In genomic region chr19:19661141-19661674, GRCh38 we compare ENCODE assay signal across 13 cellular contexts. TPM values are rescaled to one million over a fixed set of nuclear protein-coding genes. Genes with fewer than 3 reads are reported as not detected.
DNase-seq lines count a peak whose midpoint lies in the region; ATAC-seq, FAIRE-seq and TF ChIP-seq lines count a peak whose summit lies in the region.
"Had no signal": no experiment of that assay in that cellular context is flagged by ENCODE, and none has a peak within 500 bp of the region (broad histone marks: within the 10 kb centered on the region; RNA-seq: fewer than 3 reads in every experiment).

No MANE protein-coding gene starts in this region.

- H2BK120ac ChIP-seq in H1 (replicated peaks; ENCODE audit: low read depth, low read length), result no peak overlapping the region

- H3K27ac ChIP-seq in OCI-LY7 (ENCODE audit: low read depth, low read length, poor library complexity, severe bottlenecking), result peak overlapping the region; percentile 88
- H3K27ac ChIP-seq in H1 (ENCODE audit: low read depth, low read length), result no peak overlapping the region
- H3K27ac ChIP-seq in sigmoid colon, result no peak overlapping the region

- H3K9me3 ChIP-seq in OCI-LY7 (ENCODE audit: low read length), result no peaks in the 10 kb centered on the region
- H3K9me3 ChIP-seq in H1 (ENCODE audit: insufficient read depth in 2 of 2, low read depth in 1 of 2, low read length in 1 of 2), result no peaks in the 10 kb centered on the region
- no peaks in the 10 kb centered on the region for H3K9me3 ChIP-seq in sigmoid colon
- H3K9me3 ChIP-seq: stomach had no signal

- FAIRE-seq in H1 (lab: Jason Lieb, UNC), result no peak
- FAIRE-seq: bronchial epithelial cell had no signal

- no peak for TF ChIP-seq CTCF in OCI-LY7 (conservative IDR thresholded peaks at IDR 0.05; ENCODE audit: low read length)
- TF ChIP-seq CTCF in H1 (IDR thresholded peaks at IDR 0.05; ENCODE audit: control extremely low read depth in 1 of 3, insufficient read depth in 1 of 3, low read depth in 1 of 3, low read length in 3 of 3), result no peak
- no peak for TF ChIP-seq CTCF in sigmoid colon (IDR thresholded peaks at IDR 0.05)

- H3K14ac ChIP-seq in H1 (ENCODE audit: insufficient read length), result no peak overlapping the region

- TF ChIP-seq EP300 in H1 (IDR thresholded peaks at IDR 0.05; ENCODE audit: borderline replicate concordance in 1 of 2, low read depth in 2 of 2, low read length in 2 of 2), result no peak
- no peak for TF ChIP-seq EP300 in sigmoid colon (IDR thresholded peaks at IDR 0.05)

- ATAC-seq in activated T-cell treated with anti-CD3 and anti-CD28 coated beads, Interleukin-2, amount 50 U/mL, for 72 hours (replicated peaks in 1 of 2), result no peak
- no peak for ATAC-seq in GM21737 (IDR thresholded peaks at IDR 0.05; ENCODE audit: unreplicated experiment)

- no peak overlapping the region for H3K9ac ChIP-seq in H1 (replicated peaks in 1 of 4; ENCODE audit: extremely low read depth in 1 of 4, low read depth in 3 of 4, low read length in 3 of 4)

- H3K4me3 Mint-ChIP-seq in activated T-cell treated with anti-CD3 and anti-CD28 coated beads, Interleukin-2, amount 50 U/mL, for 72 hours, result peak overlapping the region; percentile 93 to 98

- no peak overlapping the region for H3K18ac ChIP-seq in H1 (ENCODE audit: extremely low read depth, low read length)

- H2BK5ac ChIP-seq in H1 (ENCODE audit: low read depth, low read length), result no peak overlapping the region

- no peak overlapping the region for H2BK15ac ChIP-seq in H1 (ENCODE audit: low read length)

- 87% methylated on average over 6 of the region's 10 CpGs; no CpG with 5 or more reads in 1 of the 2 experiments for WGBS in H1 (ENCODE audit: extremely low coverage in 1 of 2, insufficient coverage in 1 of 2, insufficient read length in 1 of 2, insufficient replicate concordance in 2 of 2, low coverage in 1 of 2, low lambda C conversion rate in 2 of 2, missing lambda C conversion rate in 1 of 2), 2 experiments
- whole genome bisulfite sequencing in sigmoid colon, 2 donors, result 91 to 92% methylated on average over 10 of the region's 10 CpGs

- no peak for TF ChIP-seq RAD21 in H1 (IDR thresholded peaks at IDR 0.05 in 1 of 2, conservative IDR thresholded peaks at IDR 0.05 in 1 of 2; ENCODE audit: low read depth in 2 of 2, low read length in 2 of 2)

- POLR2A ChIA-PET in OCI-LY7 (lab: Charles Lee), result interaction anchor here (0.6 to 1.5 kb wide), 2 partner anchors 34 to 337 kb away, joined by 3 to 4 read pairs; no protein-coding TSS in a partner anchor
- POLR2A ChIA-PET in H1 (lab: Charles Lee; ENCODE audit: partially characterized antibody), result interaction anchor here (0.8 to 2.4 kb wide), 5 partner anchors 9 to 296 kb away, joined by 3 to 20 read pairs (median 3); no protein-coding TSS in a partner anchor

- no peak overlapping the region for H2AK5ac ChIP-seq in H1 (ENCODE audit: low read depth, low read length)

- intact Hi-C loops in OCI-LY7 (cut with micrococcal nuclease; ENCODE audit: unreplicated experiment), result loop anchor here (10.0 kb wide), 2 partner anchors 256 to 496 kb away; partner anchors contain the start of gene GATAD2A
- intact Hi-C loops in sigmoid colon (cut with DNase I), result loop anchor here (5.0 to 10.0 kb wide), 4 partner anchors 129 to 596 kb away; partner anchors contain the start of genes GATAD2A, SLC25A42 and ZNF682

- peak overlapping the region; percentile 66 for H3K27ac Mint-ChIP-seq in activated T-cell treated with anti-CD3 and anti-CD28 coated beads, Interleukin-2, amount 50 U/mL, for 72 hours

- H3K4me1 ChIP-seq in OCI-LY7 (ENCODE audit: insufficient read depth, low read length, poor library complexity, severe bottlenecking), result peaks cover 37% of the 10 kb centered on the region
- H3K4me1 ChIP-seq in H1 (replicated peaks in 1 of 4; ENCODE audit: control insufficient read depth in 3 of 4, insufficient read depth in 4 of 4, low read length in 3 of 4), result peaks cover 3 to 11% (median 6%) of the 10 kb centered on the region in 4 experiments; a peak in 5 of 7 replicates
- H3K4me1 ChIP-seq in sigmoid colon, result peaks cover 0 to 26% (median 22%) of the 10 kb centered on the region in 4 donors

- H3K27me3 Mint-ChIP-seq in activated T-cell treated with anti-CD3 and anti-CD28 coated beads, Interleukin-2, amount 50 U/mL, for 72 hours (ENCODE audit: low read depth), result no peaks in the 10 kb centered on the region

- H3K79me2 ChIP-seq in OCI-LY7 (ENCODE audit: insufficient read depth, low read depth, low read length) (peaks cover 34% of the 10 kb centered on the region), H1 (ENCODE audit: control insufficient read depth in 1 of 2, insufficient read depth in 2 of 2, low read length in 2 of 2) (peaks cover 21 to 30% of the 10 kb centered on the region in 2 experiments)

- no TSS peak for BruUV-seq in OCI-LY7 (replicated peaks; lab: Mats Ljungman, UMichigan)

- peaks cover 19 to 24% of the 10 kb centered on the region in 2 donors for H3K36me3 Mint-ChIP-seq in activated T-cell treated with anti-CD3 and anti-CD28 coated beads, Interleukin-2, amount 50 U/mL, for 72 hours (ENCODE audit: insufficient read depth in 2 of 2)

- peaks cover 16% of the 10 kb centered on the region for H3K79me1 ChIP-seq in H1 (ENCODE audit: low read depth, low read length)

- H3K36me3 ChIP-seq in OCI-LY7 (ENCODE audit: insufficient read depth, low read length) (peaks cover 48% of the 10 kb centered on the region), H1 (ENCODE audit: control insufficient read depth in 2 of 4, insufficient read depth in 4 of 4, low read length in 3 of 4) (peaks cover 20 to 36% (median 27%) of the 10 kb centered on the region in 4 experiments), sigmoid colon (peaks cover 8 to 41% (median 31%) of the 10 kb centered on the region in 4 donors)

- H3K4me2 ChIP-seq in OCI-LY7 (ENCODE audit: low read length) (peak overlapping the region; percentile 82), H1 (ENCODE audit: insufficient read depth in 1 of 2, low read depth in 2 of 2, low read length in 2 of 2) (peak overlapping the region in 1 of 2 experiments; percentile 72; a peak in 1 of 4 replicates)

- H3K27me3 ChIP-seq in H1 (replicated peaks in 1 of 4; ENCODE audit: control insufficient read depth in 3 of 4, extremely low read depth in 1 of 4, insufficient read depth in 3 of 4, low read length in 3 of 4) (no peaks in the 10 kb centered on the region), sigmoid colon (no peaks in the 10 kb centered on the region)
- H3K27me3 ChIP-seq: stomach had no signal

- H4K20me1 ChIP-seq in OCI-LY7 (ENCODE audit: insufficient read depth, low read length), result peaks cover 15% of the 10 kb centered on the region; the same call in 1 of the 2 replicates
- peaks cover 6 to 22% of the 10 kb centered on the region in 2 experiments for H4K20me1 ChIP-seq in H1 (replicated peaks in 1 of 2; ENCODE audit: control insufficient read depth in 1 of 2, insufficient read depth in 2 of 2, low read length in 2 of 2)

- H2BK12ac ChIP-seq in H1 (ENCODE audit: low read depth, low read length), result no peak overlapping the region

- H3K23ac ChIP-seq in H1 (ENCODE audit: insufficient read length), result no peak overlapping the region

- TF ChIP-seq POLR2A in H1 (IDR thresholded peaks at IDR 0.05; ENCODE audit: control extremely low read depth in 1 of 2, low read depth in 2 of 2, low read length in 2 of 2), result no peak
- TF ChIP-seq POLR2A in sigmoid colon (IDR thresholded peaks at IDR 0.05), result no peak

- no peaks in the 10 kb centered on the region for H3K23me2 ChIP-seq in H1 (ENCODE audit: low read depth, low read length)

- H2AFZ ChIP-seq in OCI-LY7 (ENCODE audit: low read length) (no peak overlapping the region), H1 (ENCODE audit: low read length) (no peak overlapping the region)

- no peak overlapping the region for H3K4ac ChIP-seq in H1 (replicated peaks; ENCODE audit: insufficient read length, low read depth, low read length)

- H3K4me1 Mint-ChIP-seq in activated T-cell treated with anti-CD3 and anti-CD28 coated beads, Interleukin-2, amount 50 U/mL, for 72 hours (ENCODE audit: low read depth), result peaks cover 26% of the 10 kb centered on the region

- DNase-seq in activated T-cell treated with anti-CD3 and anti-CD28 coated beads, Interleukin-2, amount 50 U/mL, for 72 hours, result no peak
- no peak for DNase-seq in activated T-cell treated with anti-CD3 and anti-CD28 coated beads, Interleukin-2, amount 50 U/mL, for 48 hours
- DNase-seq in OCI-LY7 (ENCODE audit: low spot score) (no peak), H1 (ENCODE audit: low read depth in 1 of 2, low spot score in 2 of 2) (peak in 1 of 2 experiments; percentile 32), sigmoid colon (peak; percentile 40), cortex of kidney (lab: John Stamatoyannopoulos, UW) (no peak), NCI-H1694 treated with DMSO at 0.1 percent for 48 hours (lab: John Stamatoyannopoulos, UW) (no peak)
- DNase-seq: NCI-H1105 treated with DMSO at 0.1 percent for 48 hours; NK-92 treated with Interleukin-12 subunit alpha and Interleukin-12 subunit beta, amount 100 ng/mL, for 24 hours; stomach had no signal

- no peaks in the 10 kb centered on the region for H3K9me2 ChIP-seq in OCI-LY7 (ENCODE audit: insufficient read depth, low read length)

- no peaks in the 10 kb centered on the region for H3K9me3 Mint-ChIP-seq in activated T-cell treated with anti-CD3 and anti-CD28 coated beads, Interleukin-2, amount 50 U/mL, for 72 hours

- no peak overlapping the region for H3K56ac ChIP-seq in H1 (replicated peaks; ENCODE audit: insufficient read length, low read depth, low read length)

- H4K8ac ChIP-seq in H1 (ENCODE audit: extremely low read depth, insufficient read depth, low read length), result peak overlapping the region; percentile 41; the same call in 1 of the 2 replicates

- CTCF ChIA-PET in OCI-LY7 (lab: Charles Lee; ENCODE audit: unreplicated experiment), result no interaction called here
- CTCF ChIA-PET in H1 (lab: Charles Lee; ENCODE audit: partially characterized antibody), result interaction anchor here (0.5 to 2.4 kb wide), 4 partner anchors 9 to 387 kb away, joined by 3 to 9 read pairs (median 4); no protein-coding TSS in a partner anchor

- H2BK20ac ChIP-seq in H1 (ENCODE audit: low read length), result no peak overlapping the region; the same call in 1 of the 2 replicates

- no peak overlapping the region for H4K91ac ChIP-seq in H1 (replicated peaks; ENCODE audit: insufficient read length, low read length)

- H3K4me3 ChIP-seq in OCI-LY7 (ENCODE audit: low read depth, low read length, poor library complexity, severe bottlenecking) (peak overlapping the region; percentile 88), H1 (ENCODE audit: extremely low read depth in 1 of 4, insufficient read depth in 2 of 4, low read depth in 3 of 4, low read length in 4 of 4) (no peak overlapping the region), sigmoid colon (no peak overlapping the region)
- H3K4me3 ChIP-seq: smooth muscle cell had no signal

- H4K5ac ChIP-seq in H1 (ENCODE audit: insufficient read length, low read depth, low read length), result no peak overlapping the region

RNA-seq across cellular contexts. Expression of gene ATP13A1, which starts 2.3 kb away (rescaled TPM):
- total RNA-seq in activated T-cell treated with anti-CD3 and anti-CD28 coated beads, Interleukin-2, amount 50 U/mL, for 72 hours, result 10 to 100 TPM; 48.8 to 65.4 TPM
- total RNA-seq in OCI-LY7 (2014; rRNA removed; shearing (Covaris generic)), result 41.0 and 58.3 TPM in 2 replicates
- total RNA-seq in OCI-LY7 (2022) (122 and 128 TPM in 2 replicates), sigmoid colon (100 to 1,000 TPM in 2 of 4 donors, 10 to 100 TPM in 2; 55.5 to 145 (median 102) TPM)
- total RNA-seq in H1 (2021; fragmentation: NEBNext Ultra II Directional; extraction: Animal tissue kit (Norgen Biotek cat#: 25700)), result 64.2 and 75.7 TPM in 2 replicates
- polyA plus RNA-seq in H1 (2011; rRNA removed) (33.0 and 70.7 TPM in 2 replicates), sigmoid colon (10 to 100 TPM in 1 of 3 donors, 1 to 10 TPM in 2; 6.6 to 54.9 (median 7.4) TPM)
- polyA plus RNA-seq in H1 (2011; cell fraction: cytosol; rRNA removed), result 36.9 TPM
- polyA plus RNA-seq in H1 (2011; cell fraction: nucleus; rRNA removed), result 284 TPM
- polyA plus RNA-seq in H1 (2012, experiment 1 of 2), result 47.8 to 73.6 TPM (median 62.5 TPM) in 4 replicates
- 64.3 TPM for polyA plus RNA-seq in H1 (2012, experiment 2 of 2)
- polyA plus RNA-seq in H1 (2013, experiment 1 of 2), result 75.7 TPM
- 65.6 TPM for polyA plus RNA-seq in H1 (2013, experiment 2 of 2)
- polyA minus RNA-seq in H1 (2011; rRNA and poly(A)+ RNA removed), result 68.4 and 83.9 TPM in 2 replicates
- polyA minus RNA-seq in H1 (2011; cell fraction: cytosol; rRNA and poly(A)+ RNA removed), result 49.1 TPM
- 93.9 TPM for polyA minus RNA-seq in H1 (2011; cell fraction: nucleus; rRNA and poly(A)+ RNA removed)

RNA-seq across cellular contexts. Expression of gene ZNF101, which starts 7.4 kb away (rescaled TPM):
- 10 to 100 TPM; 67.1 to 77.2 TPM for total RNA-seq in activated T-cell treated with anti-CD3 and anti-CD28 coated beads, Interleukin-2, amount 50 U/mL, for 72 hours
- total RNA-seq in OCI-LY7 (2014; rRNA removed; shearing (Covaris generic)), result 83.8 and 85.6 TPM in 2 replicates
- 66.6 and 87.0 TPM in 2 replicates for total RNA-seq in OCI-LY7 (2022)
- total RNA-seq in H1 (2021; fragmentation: NEBNext Ultra II Directional; extraction: Animal tissue kit (Norgen Biotek cat#: 25700)), result 46.2 and 50.9 TPM in 2 replicates
- polyA plus RNA-seq in H1 (2011; rRNA removed), result 11.0 and 13.0 TPM in 2 replicates
- 17.1 TPM for polyA plus RNA-seq in H1 (2011; cell fraction: cytosol; rRNA removed)
- polyA plus RNA-seq in H1 (2011; cell fraction: nucleus; rRNA removed), result 12.2 TPM
- polyA plus RNA-seq in H1 (2012, experiment 1 of 2), result 14.2 to 31.6 TPM (median 16.6 TPM) in 4 replicates
- polyA plus RNA-seq in H1 (2012, experiment 2 of 2), result 10.5 TPM
- 44.3 TPM for polyA plus RNA-seq in H1 (2013, experiment 1 of 2)
- 38.9 TPM for polyA plus RNA-seq in H1 (2013, experiment 2 of 2)
- 28.9 and 34.1 TPM in 2 replicates for polyA minus RNA-seq in H1 (2011; rRNA and poly(A)+ RNA removed)
- polyA minus RNA-seq in H1 (2011; cell fraction: cytosol; rRNA and poly(A)+ RNA removed), result 14.8 TPM
- 28.8 TPM for polyA minus RNA-seq in H1 (2011; cell fraction: nucleus; rRNA and poly(A)+ RNA removed)
- 1 to 10 TPM; 4.7 to 6.4 (median 5.7) TPM for total RNA-seq in sigmoid colon
- polyA plus RNA-seq in sigmoid colon, result 10 to 100 TPM in 2 of 3 donors, 1 to 10 TPM in 1; 9.9 to 24.2 (median 10.2) TPM

RNA-seq across cellular contexts. Expression of gene GMIP, which starts 17.8 kb away (rescaled TPM):
- total RNA-seq in activated T-cell treated with anti-CD3 and anti-CD28 coated beads, Interleukin-2, amount 50 U/mL, for 72 hours, result 10 to 100 TPM; 96.4 to 99.8 TPM
- total RNA-seq in OCI-LY7 (2014; rRNA removed; shearing (Covaris generic)), result 30.1 and 34.7 TPM in 2 replicates
- 41.6 and 48.7 TPM in 2 replicates for total RNA-seq in OCI-LY7 (2022)
- total RNA-seq in H1 (2021; fragmentation: NEBNext Ultra II Directional; extraction: Animal tissue kit (Norgen Biotek cat#: 25700)), result 18.1 and 20.2 TPM in 2 replicates
- polyA plus RNA-seq in H1 (2011; rRNA removed), result 5.7 and 8.9 TPM in 2 replicates
- polyA plus RNA-seq in H1 (2011; cell fraction: cytosol; rRNA removed), result 6.2 TPM
- polyA plus RNA-seq in H1 (2011; cell fraction: nucleus; rRNA removed), result 28.2 TPM
- polyA plus RNA-seq in H1 (2012, experiment 1 of 2), result 9.9 to 15.8 TPM (median 14.2 TPM) in 4 replicates
- 16.1 TPM for polyA plus RNA-seq in H1 (2012, experiment 2 of 2)
- polyA plus RNA-seq in H1 (2013, experiment 1 of 2), result 10.4 TPM
- 10.5 TPM for polyA plus RNA-seq in H1 (2013, experiment 2 of 2)
- polyA minus RNA-seq in H1 (2011; rRNA and poly(A)+ RNA removed), result 5.8 and 7.1 TPM in 2 replicates
- 7.9 TPM for polyA minus RNA-seq in H1 (2011; cell fraction: cytosol; rRNA and poly(A)+ RNA removed)
- polyA minus RNA-seq in H1 (2011; cell fraction: nucleus; rRNA and poly(A)+ RNA removed), result 8.6 TPM
- total RNA-seq in sigmoid colon, result 1 to 10 TPM; 5.0 to 9.1 (median 6.4) TPM
- 10 to 100 TPM; 13.2 to 37.0 (median 19.0) TPM for polyA plus RNA-seq in sigmoid colon

RNA-seq across cellular contexts. Expression of gene LPAR2, which starts 33.2 kb away (rescaled TPM):
- total RNA-seq in activated T-cell treated with anti-CD3 and anti-CD28 coated beads, Interleukin-2, amount 50 U/mL, for 72 hours, result 10 to 100 TPM; 72.8 to 82.2 TPM
- 6.0 and 12.4 TPM in 2 replicates for total RNA-seq in OCI-LY7 (2014; rRNA removed; shearing (Covaris generic))
- 17.5 and 18.4 TPM in 2 replicates for total RNA-seq in OCI-LY7 (2022)
- 47.1 and 47.6 TPM in 2 replicates for total RNA-seq in H1 (2021; fragmentation: NEBNext Ultra II Directional; extraction: Animal tissue kit (Norgen Biotek cat#: 25700))
- 70.2 and 121 TPM in 2 replicates for polyA plus RNA-seq in H1 (2011; rRNA removed)
- polyA plus RNA-seq in H1 (2011; cell fraction: cytosol; rRNA removed), result 54.8 TPM
- polyA plus RNA-seq in H1 (2011; cell fraction: nucleus; rRNA removed), result 298 TPM
- 43.0 to 66.6 TPM (median 64.7 TPM) in 4 replicates for polyA plus RNA-seq in H1 (2012, experiment 1 of 2)
- polyA plus RNA-seq in H1 (2012, experiment 2 of 2), result 51.1 TPM
- 89.2 TPM for polyA plus RNA-seq in H1 (2013, experiment 1 of 2)
- 78.1 TPM for polyA plus RNA-seq in H1 (2013, experiment 2 of 2)
- polyA minus RNA-seq in H1 (2011; rRNA and poly(A)+ RNA removed), result 14.0 and 21.6 TPM in 2 replicates
- 21.4 TPM for polyA minus RNA-seq in H1 (2011; cell fraction: cytosol; rRNA and poly(A)+ RNA removed)
- 38.2 TPM for polyA minus RNA-seq in H1 (2011; cell fraction: nucleus; rRNA and poly(A)+ RNA removed)
- 1 to 10 TPM in 2 of 4 donors, under 1 TPM in 2; 0.33 to 4.2 (median 1.2) TPM for total RNA-seq in sigmoid colon
- 10 to 100 TPM in 1 of 3 donors, 1 to 10 TPM in 2; 3.6 to 19.9 (median 6.0) TPM for polyA plus RNA-seq in sigmoid colon

RNA-seq across cellular contexts. Expression of gene PBX4, which starts 42.7 kb away (rescaled TPM):
- total RNA-seq in activated T-cell treated with anti-CD3 and anti-CD28 coated beads, Interleukin-2, amount 50 U/mL, for 72 hours, result 10 to 100 TPM; 28.3 to 56.8 TPM
- 5.1 and 6.7 TPM in 2 replicates for total RNA-seq in OCI-LY7 (2014; rRNA removed; shearing (Covaris generic))
- total RNA-seq in OCI-LY7 (2022) (4.6 and 5.0 TPM in 2 replicates), sigmoid colon (under 1 TPM in 1 of 4 donors, not detected in 3; 0.49 TPM)
- total RNA-seq in H1 (2021; fragmentation: NEBNext Ultra II Directional; extraction: Animal tissue kit (Norgen Biotek cat#: 25700)), result 3.3 and 3.4 TPM in 2 replicates
- polyA plus RNA-seq in H1 (2011; rRNA removed) (3.8 and 8.3 TPM in 2 replicates), sigmoid colon (1 to 10 TPM; 1.4 to 6.1 (median 2.4) TPM)
- 6.5 TPM for polyA plus RNA-seq in H1 (2011; cell fraction: cytosol; rRNA removed)
- polyA plus RNA-seq in H1 (2011; cell fraction: nucleus; rRNA removed), result 12.1 TPM
- 3.9 to 6.8 TPM (median 4.8 TPM) in 4 replicates for polyA plus RNA-seq in H1 (2012, experiment 1 of 2)
- polyA plus RNA-seq in H1 (2012, experiment 2 of 2), result 2.2 TPM
- polyA plus RNA-seq in H1 (2013, experiment 1 of 2), result 3.7 TPM
- 4.1 TPM for polyA plus RNA-seq in H1 (2013, experiment 2 of 2)
- polyA minus RNA-seq in H1 (2011; rRNA and poly(A)+ RNA removed), result 1.7 and 1.8 TPM in 2 replicates
- 2.9 TPM for polyA minus RNA-seq in H1 (2011; cell fraction: cytosol; rRNA and poly(A)+ RNA removed)
- polyA minus RNA-seq in H1 (2011; cell fraction: nucleus; rRNA and poly(A)+ RNA removed), result 2.6 TPM
